24 cellular contexts compared by ENCODE assay signal in the genomic region with DNA sequence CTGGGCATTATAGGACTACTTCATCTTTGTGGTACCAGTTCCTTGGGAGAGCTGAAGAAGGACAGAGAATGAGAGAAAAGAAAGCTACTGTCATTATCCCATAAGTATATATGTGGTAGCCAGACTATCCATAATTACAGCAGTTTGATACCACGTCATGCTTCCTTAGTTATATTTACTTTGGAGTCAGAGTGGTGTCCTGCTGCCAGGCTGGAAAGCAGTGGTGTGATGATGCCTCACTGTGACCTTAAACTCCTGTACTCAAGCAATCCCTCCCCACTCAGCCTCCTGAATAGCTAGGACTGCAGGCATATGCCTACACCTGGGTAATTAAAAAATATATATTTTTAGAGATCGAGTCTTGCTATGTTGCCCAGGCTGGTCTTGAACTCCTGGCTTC. TPM values are rescaled to one million over a fixed set of nuclear protein-coding genes. Genes with fewer than 3 reads are reported as not detected.
"Had no signal": no experiment of that assay in that cellular context is flagged by ENCODE, and none has a peak within 500 bp of the region (broad histone marks: within the 10 kb centered on the region; RNA-seq: fewer than 3 reads in every experiment).

No MANE protein-coding gene starts in this region.

- H3K4me2 ChIP-seq: smooth muscle cell had no signal

- H3K4me3 ChIP-seq: left ventricle myocardium inferior, lung, mucosa of descending colon, ovary, right atrium auricular region, right lobe of liver, smooth muscle cell, testis, thyroid gland, transverse colon, upper lobe of left lung, vagina had no signal

- DNase-seq: hypothalamus; immature natural killer cell; kidney; left ventricle myocardium inferior; midbrain; mucosa of descending colon; naive thymus-derived CD4-positive, alpha-beta T cell; ovary; right lobe of liver; stimulated activated CD4-positive, alpha-beta T cell treated with anti-CD3 and anti-CD28 coated beads, Interleukin-1b, Interleukin-23, amount 100 ng/mL, for 48 hours; stimulated activated CD4-positive, alpha-beta T cell treated with anti-CD3 and anti-CD28 coated beads, Interleukin-2, amount 100 ng/mL, for 48 hours; stimulated activated CD4-positive, alpha-beta T cell treated with anti-CD3 and anti-CD28 coated beads, Interleukin-4, amount 100 ng/mL, for 4 hours; stimulated activated CD8-positive, alpha-beta memory T cell treated with anti-CD3 and anti-CD28 coated beads, Interleukin-4, amount 100 ng/mL, for 48 hours; stimulated activated naive CD4-positive, alpha-beta T cell treated with Interleukin-2 at 50 U/mL for 16 hours; stimulated activated naive CD8-positive, alpha-beta T cell treated with anti-CD3 and anti-CD28 coated beads, Interleukin-15, amount 100 ng/mL, for 72 hours; testis; thyroid gland; transverse colon; upper lobe of left lung had no signal

- FAIRE-seq: islet of Langerhans, kidney had no signal

- H3K4me1 ChIP-seq: left ventricle myocardium inferior, right atrium auricular region, right lobe of liver, testis, thyroid gland, transverse colon, upper lobe of left lung, vagina had no signal

- H3K36me3 ChIP-seq: left ventricle myocardium inferior, ovary, right atrium auricular region, right lobe of liver, thyroid gland, transverse colon, upper lobe of left lung, vagina had no signal

- H3K27me3 ChIP-seq: ovary, right atrium auricular region, right lobe of liver, testis, thyroid gland, upper lobe of left lung, vagina had no signal

- H3K9me3 ChIP-seq: ovary, testis, thyroid gland, vagina had no signal

- H3K27ac ChIP-seq: left ventricle myocardium inferior, ovary, right atrium auricular region, right lobe of liver, testis, thyroid gland, transverse colon, upper lobe of left lung, vagina had no signal

RNA-seq across cellular contexts. Expression of a gene that starts 57.8 kb away (rescaled TPM):
- polyA plus RNA-seq: naive thymus-derived CD4-positive, alpha-beta T cell had no signal
